1 cellular context compared by ENCODE assay signal in genomic region chr15:99424131-99424571, GRCh38.
TF ChIP-seq lines count a peak whose summit lies in the region.

No MANE protein-coding gene starts in this region.

TF ChIP-seq in SK-N-SH, 30 proteins besides CTCF, POLR2A, EP300 and RAD21 (continued from another document):
- TF ChIP-seq IRF3 (IDR thresholded peaks at IDR 0.05; ENCODE audit: low read depth, low read length) (no peak), JUND (IDR thresholded peaks at IDR 0.05) (no peak), FOSL2 (IDR thresholded peaks at IDR 0.05; ENCODE audit: borderline replicate concordance, low read depth) (no peak), TCF12 (IDR thresholded peaks at IDR 0.05) (no peak), SMC3 (IDR thresholded peaks at IDR 0.05; ENCODE audit: low read depth, low read length) (no peak), EZH2phosphoT487 (IDR thresholded peaks at IDR 0.05; ENCODE audit: borderline replicate concordance, low read depth) (no peak), SIN3A (IDR thresholded peaks at IDR 0.05; ENCODE audit: borderline replicate concordance, low read depth, low read length) (no peak), RFX5 (IDR thresholded peaks at IDR 0.05; ENCODE audit: low read length) (no peak), TEAD4 (IDR thresholded peaks at IDR 0.05; ENCODE audit: borderline replicate concordance, insufficient read depth) (no peak)
- TF ChIP-seq, protein P1, sequence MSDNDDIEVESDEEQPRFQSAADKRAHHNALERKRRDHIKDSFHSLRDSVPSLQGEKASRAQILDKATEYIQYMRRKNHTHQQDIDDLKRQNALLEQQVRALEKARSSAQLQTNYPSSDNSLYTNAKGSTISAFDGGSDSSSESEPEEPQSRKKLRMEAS (IDR thresholded peaks at IDR 0.05; ENCODE audit: low read depth) = no peak
- TF ChIP-seq, protein P2, sequence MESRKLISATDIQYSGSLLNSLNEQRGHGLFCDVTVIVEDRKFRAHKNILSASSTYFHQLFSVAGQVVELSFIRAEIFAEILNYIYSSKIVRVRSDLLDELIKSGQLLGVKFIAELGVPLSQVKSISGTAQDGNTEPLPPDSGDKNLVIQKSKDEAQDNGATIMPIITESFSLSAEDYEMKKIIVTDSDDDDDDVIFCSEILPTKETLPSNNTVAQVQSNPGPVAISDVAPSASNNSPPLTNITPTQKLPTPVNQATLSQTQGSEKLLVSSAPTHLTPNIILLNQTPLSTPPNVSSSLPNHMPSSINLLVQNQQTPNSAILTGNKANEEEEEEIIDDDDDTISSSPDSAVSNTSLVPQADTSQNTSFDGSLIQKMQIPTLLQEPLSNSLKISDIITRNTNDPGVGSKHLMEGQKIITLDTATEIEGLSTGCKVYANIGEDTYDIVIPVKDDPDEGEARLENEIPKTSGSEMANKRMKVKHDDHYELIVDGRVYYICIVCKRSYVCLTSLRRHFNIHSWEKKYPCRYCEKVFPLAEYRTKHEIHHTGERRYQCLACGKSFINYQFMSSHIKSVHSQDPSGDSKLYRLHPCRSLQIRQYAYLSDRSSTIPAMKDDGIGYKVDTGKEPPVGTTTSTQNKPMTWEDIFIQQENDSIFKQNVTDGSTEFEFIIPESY (IDR thresholded peaks at IDR 0.05; ENCODE audit: borderline replicate concordance, low read depth) = no peak
